ENCODE assay signal across 8 cellular contexts in genomic region chr1:24555591-24556413, GRCh38. TPM values are rescaled to one million over a fixed set of nuclear protein-coding genes. Genes with fewer than 3 reads are reported as not detected.
DNase-seq lines count a peak whose midpoint lies in the region; ATAC-seq and TF ChIP-seq lines count a peak whose summit lies in the region.

A gene with protein sequence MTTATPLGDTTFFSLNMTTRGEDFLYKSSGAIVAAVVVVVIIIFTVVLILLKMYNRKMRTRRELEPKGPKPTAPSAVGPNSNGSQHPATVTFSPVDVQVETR (plus strand): TSS chr1:24556087. CDS start chr1:24595431, 39,344 bp downstream.

- H3K9ac ChIP-seq in iPS-15b (ENCODE audit: low read depth, low read length), result no peak within 1 kb of the TSS

- peak within 1 kb of the TSS; percentile 64 for H3K4me3 ChIP-seq in iPS-15b (ENCODE audit: low read depth, low read length)

- no peaks in the 10 kb centered on the region for H3K36me3 ChIP-seq in iPS-15b (ENCODE audit: control insufficient read depth, insufficient read depth, low read length)

- peak; percentile 48 for DNase-seq in NCI-H345 (lab: John Stamatoyannopoulos, UW)
- DNase-seq in NCI-H345 treated with DMSO at 0.1 percent for 48 hours (lab: John Stamatoyannopoulos, UW; ENCODE audit: unreplicated experiment), result no peak
- DNase-seq in activated T-helper 9 cell treated with anti-CD3 and anti-CD28 coated beads, Interleukin-2, amount 50 U/mL, for 16 hours (ENCODE audit: low read depth), result peak; percentile 34
- DNase-seq in stimulated activated CD4-positive, alpha-beta T cell treated with anti-CD3 and anti-CD28 coated beads, Interleukin-4, amount 100 ng/mL, for 4 hours, result peak; percentile 41 to 57
- DNase-seq in omental fat pad (ENCODE audit: low spot score), result no peak

- H3K9me3 ChIP-seq in iPS-15b (ENCODE audit: control insufficient read depth, insufficient read depth, low read length), result no peaks in the 10 kb centered on the region

- H3K27me3 ChIP-seq in iPS-15b (ENCODE audit: control insufficient read depth, insufficient read depth, low read length), result peaks cover 26% of the 10 kb centered on the region

- no peak for TF ChIP-seq CTCF in omental fat pad (IDR thresholded peaks at IDR 0.05)

- ATAC-seq in omental fat pad (ENCODE audit: low FRiP score) (no peak), GM18498 (IDR thresholded peaks at IDR 0.05; ENCODE audit: unreplicated experiment) (no peak), HG03045 (IDR thresholded peaks at IDR 0.05; ENCODE audit: unreplicated experiment) (no peak)

- H3K4me1 ChIP-seq in iPS-15b (ENCODE audit: control insufficient read depth, insufficient read depth, low read length), result peaks cover 7% of the 10 kb centered on the region

RNA-seq across cellular contexts. Expression of the gene that starts here (rescaled TPM):
- total RNA-seq in omental fat pad, result under 1 TPM in 1 of 4 donors, not detected in 3; 0.16 TPM

Comparison
In these comparisons a context has a peak if more than half of its experiments do, and no peak if none do; other contexts are left out.
1. DNase-seq: peak in NCI-H345 (single experiment), activated T-helper 9 cell treated with anti-CD3 and anti-CD28 coated beads, Interleukin-2, amount 50 U/mL, for 16 hours (single experiment) and stimulated activated CD4-positive, alpha-beta T cell treated with anti-CD3 and anti-CD28 coated beads, Interleukin-4, amount 100 ng/mL, for 4 hours (2 of 2); none in NCI-H345 treated with DMSO at 0.1 percent for 48 hours (single experiment) and omental fat pad (single experiment).